In genomic region chr2:216064014-216064630, GRCh38 we compare ENCODE assay signal across 12 cellular contexts. TPM values are rescaled to one million over a fixed set of nuclear protein-coding genes. Genes with fewer than 3 reads are reported as not detected.
DNase-seq lines count a peak whose midpoint lies in the region; ATAC-seq and TF ChIP-seq lines count a peak whose summit lies in the region.
"Had no signal": no experiment of that assay in that cellular context is flagged by ENCODE, and none has a peak within 500 bp of the region (broad histone marks: within the 10 kb centered on the region; RNA-seq: fewer than 3 reads in every experiment).

No MANE protein-coding gene starts in this region.

- no peaks in the 10 kb centered on the region for H3K9me3 Mint-ChIP-seq in endothelial cell (ENCODE audit: unreplicated experiment)

- no peak overlapping the region for H3K27ac Mint-ChIP-seq in endothelial cell (ENCODE audit: unreplicated experiment)

- TF ChIP-seq CTCF in choroid plexus epithelial cell (conservative IDR thresholded peaks at IDR 0.05; ENCODE audit: low read depth, low read length) (peak; percentile 37), endothelial cell (IDR thresholded peaks at IDR 0.05; ENCODE audit: unreplicated experiment) (no peak)

- DNase-seq in NCI-H1694 treated with DMSO at 0.1 percent for 48 hours (lab: John Stamatoyannopoulos, UW) (peak; percentile 54), NCI-H1694 (lab: John Stamatoyannopoulos, UW) (no peak), HT1080 (ENCODE audit: low read depth) (peak; percentile 20), choroid plexus epithelial cell (ENCODE audit: low read depth) (peak; percentile 47), renal cortical epithelial cell (ENCODE audit: low read depth) (peak; percentile 47), endothelial cell (ENCODE audit: low spot score) (no peak)
- no peak for DNase-seq in activated naive CD4-positive, alpha-beta T cell treated with Interleukin-2 at 50 U/mL for 16 hours
- DNase-seq: activated CD4-positive, alpha-beta T cell treated with anti-CD3 and anti-CD28 coated beads for 4 hours; MV-4-11; right lobe of liver had no signal

- H3K4me1 Mint-ChIP-seq in endothelial cell (ENCODE audit: unreplicated experiment), result no peaks in the 10 kb centered on the region

- no peaks in the 10 kb centered on the region for H3K27me3 Mint-ChIP-seq in endothelial cell (ENCODE audit: unreplicated experiment)

- H3K4me3 Mint-ChIP-seq in endothelial cell (ENCODE audit: unreplicated experiment), result no peak overlapping the region

- no peak for ATAC-seq in HG03135 (IDR thresholded peaks at IDR 0.05; ENCODE audit: unreplicated experiment)

- no peaks in the 10 kb centered on the region for H3K36me3 Mint-ChIP-seq in endothelial cell (ENCODE audit: low read depth, unreplicated experiment)

- H3K4me3 ChIP-seq in choroid plexus epithelial cell (ENCODE audit: low read depth, low read length), result no peak overlapping the region
- H3K4me3 ChIP-seq: right lobe of liver, suprapubic skin had no signal

RNA-seq across cellular contexts. Expression of gene PECR, which starts 17.5 kb away (rescaled TPM):
- total RNA-seq in HT1080 (2014; rRNA removed; shearing (Covaris generic)), result 10.6 and 11.3 TPM in 2 replicates
- polyA plus RNA-seq in HT1080 (2015; cell fraction: cytosol; rRNA removed), result 13.0 and 13.9 TPM in 2 replicates
- 4.1 and 6.2 TPM in 2 replicates for polyA plus RNA-seq in HT1080 (2015; cell fraction: nucleus; rRNA removed)
- total RNA-seq in renal cortical epithelial cell (33.5 and 35.6 TPM in 2 replicates), endothelial cell (ENCODE audit: unreplicated experiment) (8.4 TPM)

RNA-seq across cellular contexts. Expression of gene TMEM169, which starts 17.6 kb away (rescaled TPM):
- total RNA-seq in HT1080 (2014; rRNA removed; shearing (Covaris generic)), result 0.19 and 0.33 TPM in 2 replicates
- 0.52 and 0.70 TPM in 2 replicates for polyA plus RNA-seq in HT1080 (2015; cell fraction: cytosol; rRNA removed)
- polyA plus RNA-seq in HT1080 (2015; cell fraction: nucleus; rRNA removed), result 0.24 and 0.36 TPM in 2 replicates
- 4.3 and 11.8 TPM in 2 replicates for total RNA-seq in renal cortical epithelial cell
- 3.2 TPM for total RNA-seq in endothelial cell (ENCODE audit: unreplicated experiment)

RNA-seq across cellular contexts. Expression of gene XRCC5, which starts 45.0 kb away (rescaled TPM):
- total RNA-seq in HT1080 (2014; rRNA removed; shearing (Covaris generic)), result 378 and 390 TPM in 2 replicates
- polyA plus RNA-seq in HT1080 (2015; cell fraction: cytosol; rRNA removed), result 253 and 278 TPM in 2 replicates
- polyA plus RNA-seq in HT1080 (2015; cell fraction: nucleus; rRNA removed), result 475 and 539 TPM in 2 replicates
- 334 and 413 TPM in 2 replicates for total RNA-seq in renal cortical epithelial cell
- total RNA-seq in endothelial cell (ENCODE audit: unreplicated experiment), result 365 TPM

RNA-seq across cellular contexts. Expression of gene MREG, which starts 50.8 kb away (rescaled TPM):
- 17.6 and 19.8 TPM in 2 replicates for total RNA-seq in HT1080 (2014; rRNA removed; shearing (Covaris generic))
- polyA plus RNA-seq in HT1080 (2015; cell fraction: cytosol; rRNA removed), result 5.0 and 6.4 TPM in 2 replicates
- 3.3 and 3.5 TPM in 2 replicates for polyA plus RNA-seq in HT1080 (2015; cell fraction: nucleus; rRNA removed)
- 1.9 and 13.7 TPM in 2 replicates for total RNA-seq in renal cortical epithelial cell
- 26.1 TPM for total RNA-seq in endothelial cell (ENCODE audit: unreplicated experiment)

Comparison
In these comparisons a context has a peak if more than half of its experiments do, and no peak if none do; other contexts are left out.
1. DNase-seq: peak in NCI-H1694 treated with DMSO at 0.1 percent for 48 hours (single experiment), HT1080 (single experiment), choroid plexus epithelial cell (single experiment) and renal cortical epithelial cell (single experiment); none in NCI-H1694 (single experiment), endothelial cell (single experiment) and activated naive CD4-positive, alpha-beta T cell treated with Interleukin-2 at 50 U/mL for 16 hours (single experiment).